Comparison of ENCODE assay signal across 11 cellular contexts in genomic region chr4:13615162-13615561, GRCh38. TPM values are rescaled to one million over a fixed set of nuclear protein-coding genes. Genes with fewer than 3 reads are reported as not detected.
A peak's percentile ranks its signal among the peaks of the same experiment; 100 is the strongest.
DNase-seq lines count a peak whose midpoint lies in the region; ATAC-seq and TF ChIP-seq lines count a peak whose summit lies in the region.
"Had no signal": no experiment of that assay in that cellular context is flagged by ENCODE, and none has a peak within 500 bp of the region (broad histone marks: within the 10 kb centered on the region; RNA-seq: fewer than 3 reads in every experiment).

No MANE protein-coding gene starts in this region.

- peaks cover 0 to 27% (median 6%) of the 10 kb centered on the region in 9 donors for H3K4me1 ChIP-seq in heart right ventricle

- POLR2A ChIA-PET in activated CD8-positive, alpha-beta T cell treated with anti-CD3 and anti-CD28 coated beads, Interleukin-2, amount 10 ng/mL, durations not matched to agents 7 days and 5 days (lab: Charles Lee) = no interaction called here
- POLR2A ChIA-PET in activated CD8-positive, alpha-beta T cell treated with anti-CD3 and anti-CD28 coated beads for 36 hours (lab: Charles Lee) = no interaction called here
- POLR2A ChIA-PET in activated CD4-positive, alpha-beta memory T cell treated with anti-CD3 and anti-CD28 coated beads, Interleukin-2, amount 10 ng/mL, durations not matched to agents 7 days and 5 days (lab: Charles Lee) = interaction anchor here (0.9 kb wide), 1 partner anchor 11 kb away, joined by 3 read pairs; no protein-coding TSS in a partner anchor

- H3K4me3 Mint-ChIP-seq in activated CD8-positive, alpha-beta T cell treated with anti-CD3 and anti-CD28 coated beads, Interleukin-2, amount 10 ng/mL, durations not matched to agents 7 days and 5 days = peak overlapping the region; percentile 26
- no peak overlapping the region for H3K4me3 Mint-ChIP-seq in activated CD8-positive, alpha-beta T cell treated with anti-CD3 and anti-CD28 coated beads for 36 hours
- H3K4me3 Mint-ChIP-seq in stimulated activated memory B cell treated with anti-CD40 and anti-IgM and Interleukin-4, amounts not matched to agents 10 μg/mL and 1 μg/mL and 100 μg/mL, for 72 hours = no peak overlapping the region
- H3K4me3 Mint-ChIP-seq in activated CD4-positive, alpha-beta memory T cell treated with anti-CD3 and anti-CD28 coated beads, Interleukin-2, amount 10 ng/mL, durations not matched to agents 7 days and 5 days = no peak overlapping the region

- intact Hi-C loops in activated CD8-positive, alpha-beta T cell treated with anti-CD3 and anti-CD28 coated beads for 36 hours (cut with micrococcal nuclease) = no loop called here
- intact Hi-C loops in heart right ventricle (cut with DNase I) = no loop called here

- H3K4me1 Mint-ChIP-seq in activated CD8-positive, alpha-beta T cell treated with anti-CD3 and anti-CD28 coated beads, Interleukin-2, amount 10 ng/mL, durations not matched to agents 7 days and 5 days (ENCODE audit: low read depth) = peaks cover 37% of the 10 kb centered on the region
- peaks cover 21% of the 10 kb centered on the region for H3K4me1 Mint-ChIP-seq in activated CD8-positive, alpha-beta T cell treated with anti-CD3 and anti-CD28 coated beads for 36 hours (ENCODE audit: low read depth)
- H3K4me1 Mint-ChIP-seq in stimulated activated memory B cell treated with anti-CD40 and anti-IgM and Interleukin-4, amounts not matched to agents 10 μg/mL and 1 μg/mL and 100 μg/mL, for 72 hours = peaks cover 51% of the 10 kb centered on the region
- peaks cover 32% of the 10 kb centered on the region for H3K4me1 Mint-ChIP-seq in activated CD4-positive, alpha-beta memory T cell treated with anti-CD3 and anti-CD28 coated beads, Interleukin-2, amount 10 ng/mL, durations not matched to agents 7 days and 5 days

- H3K9me3 Mint-ChIP-seq in activated CD8-positive, alpha-beta T cell treated with anti-CD3 and anti-CD28 coated beads, Interleukin-2, amount 10 ng/mL, durations not matched to agents 7 days and 5 days (ENCODE audit: insufficient read depth) = no peaks in the 10 kb centered on the region
- no peaks in the 10 kb centered on the region for H3K9me3 Mint-ChIP-seq in activated CD8-positive, alpha-beta T cell treated with anti-CD3 and anti-CD28 coated beads for 36 hours
- H3K9me3 Mint-ChIP-seq in stimulated activated memory B cell treated with anti-CD40 and anti-IgM and Interleukin-4, amounts not matched to agents 10 μg/mL and 1 μg/mL and 100 μg/mL, for 72 hours = no peaks in the 10 kb centered on the region
- H3K9me3 Mint-ChIP-seq in activated CD4-positive, alpha-beta memory T cell treated with anti-CD3 and anti-CD28 coated beads, Interleukin-2, amount 10 ng/mL, durations not matched to agents 7 days and 5 days = no peaks in the 10 kb centered on the region

- no peaks in the 10 kb centered on the region for H3K27me3 ChIP-seq in heart right ventricle
- H3K27me3 ChIP-seq: heart left ventricle, ovary had no signal

- H3K4me3 ChIP-seq in heart right ventricle = no peak overlapping the region
- H3K4me3 ChIP-seq: heart left ventricle, ovary had no signal

- no peaks in the 10 kb centered on the region for H3K27me3 Mint-ChIP-seq in activated CD8-positive, alpha-beta T cell treated with anti-CD3 and anti-CD28 coated beads, Interleukin-2, amount 10 ng/mL, durations not matched to agents 7 days and 5 days (ENCODE audit: low read depth)
- no peaks in the 10 kb centered on the region for H3K27me3 Mint-ChIP-seq in activated CD8-positive, alpha-beta T cell treated with anti-CD3 and anti-CD28 coated beads for 36 hours
- H3K27me3 Mint-ChIP-seq in stimulated activated memory B cell treated with anti-CD40 and anti-IgM and Interleukin-4, amounts not matched to agents 10 μg/mL and 1 μg/mL and 100 μg/mL, for 72 hours = no peaks in the 10 kb centered on the region
- H3K27me3 Mint-ChIP-seq in activated CD4-positive, alpha-beta memory T cell treated with anti-CD3 and anti-CD28 coated beads, Interleukin-2, amount 10 ng/mL, durations not matched to agents 7 days and 5 days = no peaks in the 10 kb centered on the region

- no peak for TF ChIP-seq CTCF in activated CD8-positive, alpha-beta T cell treated with anti-CD3 and anti-CD28 coated beads for 36 hours (IDR thresholded peaks at IDR 0.05)
- no peak for TF ChIP-seq CTCF in heart right ventricle (IDR thresholded peaks at IDR 0.05)

- H3K9me3 ChIP-seq in heart right ventricle = no peaks in the 10 kb centered on the region
- H3K9me3 ChIP-seq: heart left ventricle, ovary had no signal

- peaks cover 0 to 98% (median 73%) of the 10 kb centered on the region in 9 donors for H3K36me3 ChIP-seq in heart right ventricle
- H3K36me3 ChIP-seq: ovary had no signal

- H3K27ac Mint-ChIP-seq in activated CD8-positive, alpha-beta T cell treated with anti-CD3 and anti-CD28 coated beads, Interleukin-2, amount 10 ng/mL, durations not matched to agents 7 days and 5 days = no peak overlapping the region
- H3K27ac Mint-ChIP-seq in activated CD8-positive, alpha-beta T cell treated with anti-CD3 and anti-CD28 coated beads for 36 hours = no peak overlapping the region
- H3K27ac Mint-ChIP-seq in stimulated activated memory B cell treated with anti-CD40 and anti-IgM and Interleukin-4, amounts not matched to agents 10 μg/mL and 1 μg/mL and 100 μg/mL, for 72 hours = no peak overlapping the region
- no peak overlapping the region for H3K27ac Mint-ChIP-seq in activated CD4-positive, alpha-beta memory T cell treated with anti-CD3 and anti-CD28 coated beads, Interleukin-2, amount 10 ng/mL, durations not matched to agents 7 days and 5 days

- ATAC-seq in activated CD8-positive, alpha-beta T cell treated with anti-CD3 and anti-CD28 coated beads, Interleukin-2, amount 10 ng/mL, durations not matched to agents 7 days and 5 days = peak; percentile 64
- ATAC-seq in activated CD8-positive, alpha-beta T cell treated with anti-CD3 and anti-CD28 coated beads for 36 hours = no peak
- ATAC-seq in HG02973 (IDR thresholded peaks at IDR 0.05; ENCODE audit: unreplicated experiment) = peak; percentile 48
- peak; percentile 80 for ATAC-seq in stimulated activated memory B cell treated with anti-CD40 and anti-IgM and Interleukin-4, amounts not matched to agents 10 μg/mL and 1 μg/mL and 100 μg/mL, for 72 hours
- ATAC-seq in heart right ventricle = no peak
- ATAC-seq: heart left ventricle had no signal

- peak overlapping the region in 1 of 10 donors; percentile 42 for H3K27ac ChIP-seq in heart right ventricle
- H3K27ac ChIP-seq: heart left ventricle, ovary had no signal

- WGBS in heart right ventricle, 2 donors = 62 to 78% methylated on average over 3 of the region's 3 CpGs

- no peak for DNase-seq in activated CD8-positive, alpha-beta T cell treated with anti-CD3 and anti-CD28 coated beads, Interleukin-2, amount 10 ng/mL, durations not matched to agents 7 days and 5 days
- DNase-seq in activated CD8-positive, alpha-beta T cell treated with anti-CD3 and anti-CD28 coated beads for 36 hours = no peak
- DNase-seq in NOMO-1 treated with DMSO at 0.1 percent for 48 hours (lab: John Stamatoyannopoulos, UW; ENCODE audit: unreplicated experiment) = peak; percentile 85
- no peak for DNase-seq in activated CD4-positive, alpha-beta memory T cell treated with anti-CD3 and anti-CD28 coated beads, Interleukin-2, amount 10 ng/mL, durations not matched to agents 7 days and 5 days
- no peak for DNase-seq in activated CD4-positive, CD25-positive, alpha-beta regulatory T cell (lab: John Stamatoyannopoulos, UW)
- DNase-seq in heart right ventricle = no peak
- DNase-seq: heart left ventricle, ovary, T-helper 9 cell had no signal

- peaks cover 58% of the 10 kb centered on the region for H3K36me3 Mint-ChIP-seq in activated CD8-positive, alpha-beta T cell treated with anti-CD3 and anti-CD28 coated beads, Interleukin-2, amount 10 ng/mL, durations not matched to agents 7 days and 5 days (ENCODE audit: low read depth)
- H3K36me3 Mint-ChIP-seq in activated CD8-positive, alpha-beta T cell treated with anti-CD3 and anti-CD28 coated beads for 36 hours (ENCODE audit: low read depth) = peaks cover 40% of the 10 kb centered on the region
- peaks cover 42% of the 10 kb centered on the region for H3K36me3 Mint-ChIP-seq in stimulated activated memory B cell treated with anti-CD40 and anti-IgM and Interleukin-4, amounts not matched to agents 10 μg/mL and 1 μg/mL and 100 μg/mL, for 72 hours
- peaks cover 53% of the 10 kb centered on the region for H3K36me3 Mint-ChIP-seq in activated CD4-positive, alpha-beta memory T cell treated with anti-CD3 and anti-CD28 coated beads, Interleukin-2, amount 10 ng/mL, durations not matched to agents 7 days and 5 days (ENCODE audit: low read depth)

- CTCF ChIA-PET in activated CD8-positive, alpha-beta T cell treated with anti-CD3 and anti-CD28 coated beads, Interleukin-2, amount 10 ng/mL, durations not matched to agents 7 days and 5 days (lab: Charles Lee) = no interaction called here
- CTCF ChIA-PET in activated CD8-positive, alpha-beta T cell treated with anti-CD3 and anti-CD28 coated beads for 36 hours (lab: Charles Lee) = no interaction called here
- CTCF ChIA-PET in activated CD4-positive, alpha-beta memory T cell treated with anti-CD3 and anti-CD28 coated beads, Interleukin-2, amount 10 ng/mL, durations not matched to agents 7 days and 5 days (lab: Charles Lee) = no interaction called here

RNA-seq across cellular contexts. Expression of gene BOD1L1, which starts 12.4 kb away (rescaled TPM):
- total RNA-seq in activated CD8-positive, alpha-beta T cell treated with anti-CD3 and anti-CD28 coated beads, Interleukin-2, amount 10 ng/mL, durations not matched to agents 7 days and 5 days = 10 to 100 TPM; 29.7 to 30.2 TPM
- 10 to 100 TPM; 27.2 to 28.9 TPM for total RNA-seq in activated CD8-positive, alpha-beta T cell treated with anti-CD3 and anti-CD28 coated beads for 36 hours
- total RNA-seq in activated CD4-positive, alpha-beta memory T cell treated with anti-CD3 and anti-CD28 coated beads, Interleukin-2, amount 10 ng/mL, durations not matched to agents 7 days and 5 days = 10 to 100 TPM; 32.2 to 34.8 TPM
- total RNA-seq in heart right ventricle = 10 to 100 TPM; 16.7 to 28.1 (median 23.6) TPM
- 10 to 100 TPM in 1 of 2 donors, 1 to 10 TPM in 1; 7.9 to 15.4 TPM for polyA plus RNA-seq in heart right ventricle

Comparison
In these comparisons a context has a peak if more than half of its experiments do, and no peak if none do; other contexts are left out.
1. ATAC-seq: peak in activated CD8-positive, alpha-beta T cell treated with anti-CD3 and anti-CD28 coated beads, Interleukin-2, amount 10 ng/mL, durations not matched to agents 7 days and 5 days (single experiment), HG02973 (single experiment) and stimulated activated memory B cell treated with anti-CD40 and anti-IgM and Interleukin-4, amounts not matched to agents 10 μg/mL and 1 μg/mL and 100 μg/mL, for 72 hours (single experiment); none in activated CD8-positive, alpha-beta T cell treated with anti-CD3 and anti-CD28 coated beads for 36 hours (single experiment) and heart right ventricle (0 of 8).